ENCODE assay signal across 26 cellular contexts in the genomic region with DNA sequence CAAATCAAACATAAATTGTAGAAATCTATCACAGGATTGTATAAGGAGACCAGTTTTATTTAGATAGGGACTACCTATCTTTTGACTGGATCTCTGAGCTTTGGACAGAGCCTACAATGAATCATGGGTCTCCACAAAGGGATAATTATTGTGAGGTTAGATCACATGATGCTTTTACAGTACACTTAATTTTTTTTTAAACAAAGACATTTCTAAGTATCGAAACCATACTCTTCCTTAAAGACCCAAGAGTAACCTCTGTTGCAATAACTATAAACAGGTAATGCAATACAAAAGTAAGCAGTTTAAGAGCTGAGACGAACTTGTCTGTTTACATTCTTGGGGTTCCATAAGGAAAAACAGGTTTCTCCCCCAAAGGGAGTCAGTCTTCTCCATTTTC.
"Had no signal": no experiment of that assay in that cellular context is flagged by ENCODE, and none has a peak within 500 bp of the region (broad histone marks: within the 10 kb centered on the region; RNA-seq: fewer than 3 reads in every experiment).

No MANE protein-coding gene starts in this region.

- H3K9ac ChIP-seq: parathyroid adenoma had no signal

- H3K4me2 ChIP-seq: hepatocyte had no signal

- H3K36me3 ChIP-seq: esophagus squamous epithelium, prostate gland, spleen, tibial nerve, upper lobe of right lung, vagina had no signal

- ATAC-seq: left colon; left ventricle myocardium superior; sciatic nerve; stimulated activated naive B cell treated with anti-CD40 and anti-IgM and Interleukin-4, amounts not matched to agents 10 μg/mL and 1 μg/mL and 100 μg/mL, for 72 hours; stimulated activated naive CD8-positive, alpha-beta T cell treated with anti-CD3 and anti-CD28 coated beads, Interleukin-15, amount 100 ng/mL, for 72 hours; upper lobe of right lung had no signal

- DNase-seq: cortex of kidney; dorsolateral prefrontal cortex; effector CD8-positive, alpha-beta T cell; esophagus squamous epithelium; foreskin melanocyte; head of caudate nucleus; kidney; left colon; left ventricle myocardium superior; mesendoderm; naive B cell; spleen; stimulated activated CD4-positive, alpha-beta T cell treated with anti-CD3 and anti-CD28 coated beads, Interleukin-15, amount 100 ng/mL, for 24 hours; stimulated activated CD4-positive, alpha-beta T cell treated with anti-CD3 and anti-CD28 coated beads, Interleukin-1b, Interleukin-23, amount 100 ng/mL, for 48 hours; stimulated activated CD4-positive, alpha-beta T cell treated with anti-CD3 and anti-CD28 coated beads, Interleukin-4, amount 100 ng/mL, for 4 hours; stimulated activated naive B cell treated with anti-CD40 and anti-IgM and Interleukin-4, amounts not matched to agents 10 μg/mL and 1 μg/mL and 100 μg/mL, for 72 hours; stimulated activated naive CD8-positive, alpha-beta T cell treated with anti-CD3 and anti-CD28 coated beads, Interleukin-15, amount 100 ng/mL, for 72 hours; testis; upper lobe of right lung had no signal

- H3K9me3 ChIP-seq: esophagus squamous epithelium, prostate gland, testis, tibial nerve, upper lobe of right lung, vagina had no signal

- H2AFZ ChIP-seq: hepatocyte, parathyroid adenoma had no signal

- H3K4me1 ChIP-seq: esophagus squamous epithelium, parathyroid adenoma, prostate gland, spleen, testis, tibial nerve, upper lobe of right lung, vagina had no signal

- H3K27me3 ChIP-seq: esophagus squamous epithelium, hepatocyte, spleen, testis, tibial nerve, upper lobe of right lung, vagina had no signal

- H3K79me2 ChIP-seq: hepatocyte, parathyroid adenoma had no signal

- H3K27ac ChIP-seq: dorsolateral prefrontal cortex, esophagus squamous epithelium, hepatocyte, parathyroid adenoma, prostate gland, spleen, testis, tibial nerve, upper lobe of right lung, vagina had no signal

- H3K4me3 ChIP-seq: dorsolateral prefrontal cortex, esophagus squamous epithelium, hepatocyte, lung, prostate gland, spleen, testis, tibial nerve, upper lobe of right lung, vagina had no signal
